Comparison of ENCODE assay signal across 1 cellular context in the genomic region with DNA sequence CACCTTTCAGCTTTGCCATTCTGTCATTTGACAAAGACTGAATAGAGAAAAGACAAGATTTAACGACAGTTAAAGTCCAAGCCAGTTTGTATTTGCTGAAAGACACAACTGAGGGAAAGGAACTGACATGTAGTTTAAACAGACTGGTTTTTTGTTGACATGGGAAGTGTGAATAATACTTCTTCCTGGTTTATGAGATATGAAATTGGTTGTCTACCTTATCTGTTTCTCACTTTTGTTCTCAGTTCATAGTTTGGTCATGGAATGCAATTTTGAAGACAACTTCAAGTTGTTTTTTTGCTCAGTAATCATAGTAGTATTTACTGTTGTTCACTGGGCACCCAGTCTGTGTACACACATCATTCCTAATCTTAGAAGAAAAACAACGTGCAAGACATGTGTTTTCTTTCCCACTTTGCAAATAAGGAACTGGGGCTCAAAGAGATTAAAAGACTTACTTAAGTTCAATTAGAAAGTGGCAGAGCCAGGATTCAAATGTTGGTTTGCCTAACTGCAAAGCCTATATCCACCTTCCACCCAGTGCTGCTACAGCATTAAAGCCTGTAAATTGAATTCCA.
TF ChIP-seq lines count a peak whose summit lies in the region.

No MANE protein-coding gene starts in this region.

TF ChIP-seq in IMR-90, 13 proteins besides CTCF, POLR2A, EP300 and RAD21 (continued from another document):
- no peak for TF ChIP-seq RFX5 (IDR thresholded peaks at IDR 0.05; ENCODE audit: low read depth, low read length)
- TF ChIP-seq CHD1 (IDR thresholded peaks at IDR 0.05; ENCODE audit: low read depth, low read length): no peak
- TF ChIP-seq NFE2L2 (IDR thresholded peaks at IDR 0.05; ENCODE audit: low read depth, low read length): no peak
- TF ChIP-seq MXI1 (IDR thresholded peaks at IDR 0.05; ENCODE audit: borderline replicate concordance, low read depth, low read length): no peak
- TF ChIP-seq BHLHE40 (IDR thresholded peaks at IDR 0.05; ENCODE audit: low read depth, low read length): no peak
- TF ChIP-seq FOS (IDR thresholded peaks at IDR 0.05; ENCODE audit: low read depth, low read length): no peak
- no peak for TF ChIP-seq MAFK (IDR thresholded peaks at IDR 0.05; ENCODE audit: low read depth, low read length)
